Comparison of ENCODE assay signal across 32 cellular contexts in the genomic region with DNA sequence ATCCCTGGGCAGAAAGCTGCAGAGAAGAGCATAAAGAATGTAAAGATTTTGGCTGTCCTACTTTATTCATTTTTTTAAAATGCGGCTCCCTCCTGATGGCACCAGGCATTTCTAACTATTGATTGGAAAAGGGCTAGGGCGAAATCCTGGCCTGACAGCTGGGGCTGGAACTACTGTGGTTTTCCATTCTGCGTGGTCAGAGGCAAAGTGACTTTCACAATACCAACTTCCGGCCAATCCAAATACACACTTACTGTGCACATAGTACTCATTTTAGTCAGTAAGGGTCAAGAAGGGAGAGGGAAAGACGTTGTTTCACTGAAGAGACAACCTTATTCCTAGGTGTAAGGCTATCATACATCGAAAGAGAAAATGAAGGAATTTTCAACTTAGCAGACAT.
DNase-seq lines count a peak whose midpoint lies in the region; ATAC-seq lines count a peak whose summit lies in the region.
"Had no signal": no experiment of that assay in that cellular context is flagged by ENCODE, and none has a peak within 500 bp of the region (broad histone marks: within the 10 kb centered on the region; RNA-seq: fewer than 3 reads in every experiment).

No MANE protein-coding gene starts in this region.

- H3K27ac ChIP-seq in HUES48 (ENCODE audit: low read depth, low read length): peak overlapping the region; percentile 38
- H3K27ac ChIP-seq: cardiac muscle cell, gastroesophageal sphincter, pancreas, transverse colon had no signal

- no peaks in the 10 kb centered on the region for H3K27me3 ChIP-seq in HUES48 (ENCODE audit: control insufficient read depth, insufficient read depth, low read length)
- H3K27me3 ChIP-seq: cardiac muscle cell, gastroesophageal sphincter, pancreas, transverse colon had no signal

- H3K9me3 ChIP-seq in HUES48 (ENCODE audit: control insufficient read depth, insufficient read depth, low read length): no peaks in the 10 kb centered on the region
- H3K9me3 ChIP-seq: Caco-2, gastroesophageal sphincter, HAP-1, pancreas, transverse colon had no signal

- H3K36me3 ChIP-seq in HUES48 (ENCODE audit: control insufficient read depth, insufficient read depth, low read length): no peaks in the 10 kb centered on the region
- H3K36me3 ChIP-seq: cardiac muscle cell, gastroesophageal sphincter, HAP-1, pancreas, transverse colon had no signal

- peak; percentile 28 for DNase-seq in amniotic epithelial cell (ENCODE audit: low read depth)
- peak; percentile 61 for DNase-seq in fibroblast of peridontal ligament (ENCODE audit: extremely low read depth)
- peak; percentile 57 for DNase-seq in stromal cell of bone marrow (ENCODE audit: low read depth)
- DNase-seq in mucosa of gallbladder (ENCODE audit: low spot score): no peak
- DNase-seq in kidney glomerular epithelial cell (lab: John Stamatoyannopoulos, UW): no peak
- DNase-seq: activated B cell treated with CpG ODN at 0.5 μM for 24 hours; activated naive CD4-positive, alpha-beta T cell; activated T-cell treated with anti-CD3 and anti-CD28 coated beads, Interleukin-2, amount 50 U/mL, for 72 hours; C1 segment of cervical spinal cord; Caco-2; GDM1; hypothalamus; islet precursor cell; NCI-H1092; NCI-H187; NCI-H2171; NCI-H510A treated with DMSO at 0.1 percent for 48 hours; pancreas; PC-3; stimulated activated CD4-positive, alpha-beta T cell treated with anti-CD3 and anti-CD28 coated beads, Interleukin-2, amount 100 ng/mL, for 24 hours; SW 1271; T-helper 9 cell; transverse colon had no signal

- no peak for ATAC-seq in GM21360 (IDR thresholded peaks at IDR 0.05; ENCODE audit: unreplicated experiment)
- ATAC-seq: activated T-cell treated with anti-CD3 and anti-CD28 coated beads, Interleukin-2, amount 50 U/mL, for 72 hours; esophagus mucosa; gastroesophageal sphincter; natural killer cell treated with Interleukin-12 subunit alpha and Interleukin-12 subunit beta and Interleukin-15 and Interleukin-18, amount 100 ng/mL, for 72 hours; pancreas; PC-3; Right ventricle myocardium inferior had no signal

- peak overlapping the region; percentile 27; the same call in 1 of the 2 replicates for H3K4me3 ChIP-seq in HUES48 (ENCODE audit: low read depth, low read length)
- H3K4me3 ChIP-seq: cardiac muscle cell, gastroesophageal sphincter, HAP-1, pancreas, smooth muscle cell, transverse colon had no signal

- no peak overlapping the region for H3K9ac ChIP-seq in HUES48 (ENCODE audit: low read depth, low read length)

- peaks cover 19% of the 10 kb centered on the region for H3K4me1 ChIP-seq in HUES48 (ENCODE audit: control insufficient read depth, insufficient read depth, low read length)
- H3K4me1 ChIP-seq: Caco-2, gastroesophageal sphincter, HAP-1, pancreas, transverse colon had no signal

Comparison
In these comparisons a context has a peak if more than half of its experiments do, and no peak if none do; other contexts are left out.
1. DNase-seq: peak in amniotic epithelial cell (single experiment), fibroblast of peridontal ligament (single experiment) and stromal cell of bone marrow (single experiment); none in mucosa of gallbladder (single experiment) and kidney glomerular epithelial cell (single experiment).